Comparison of ENCODE assay signal across 8 cellular contexts in genomic region chr17:42276609-42277341, GRCh38. TPM values are rescaled to one million over a fixed set of nuclear protein-coding genes. Genes with fewer than 3 reads are reported as not detected.
DNase-seq lines count a peak whose midpoint lies in the region; ATAC-seq and TF ChIP-seq lines count a peak whose summit lies in the region.

No MANE protein-coding gene starts in this region.

- no peaks in the 10 kb centered on the region for H3K9me3 Mint-ChIP-seq in immature natural killer cell

- ATAC-seq in HG03135 (IDR thresholded peaks at IDR 0.05; ENCODE audit: unreplicated experiment) = peak; percentile 18

- in situ Hi-C loops in brain microvascular endothelial cell (cut with HindIII; ENCODE audit: low pct_ligation_motif_present, low sequenced_read_pairs) = no loop called here

- peaks cover 0 to 3% (median 0%) of the 10 kb centered on the region in 3 donors for H3K36me3 Mint-ChIP-seq in immature natural killer cell

- peaks cover 3 to 18% (median 5%) of the 10 kb centered on the region in 3 donors for H3K27me3 Mint-ChIP-seq in immature natural killer cell (ENCODE audit: low read depth in 3 of 3)

- CTCF ChIA-PET in RWPE1 (lab: Yijun Ruan, JAX) = interaction anchor here (0.5 to 0.8 kb wide), 2 partner anchors 82 to 163 kb away, joined by 3 to 4 read pairs; no protein-coding TSS in a partner anchor

- H3K4me3 ChIP-seq in brain microvascular endothelial cell (ENCODE audit: low read depth, low read length) (peak overlapping the region; percentile 82), skeletal muscle cell (ENCODE audit: low read depth, low read length) (peak overlapping the region; percentile 74)

- DNase-seq in GM03348 (ENCODE audit: low spot score) (peak; percentile 79), RWPE1 (ENCODE audit: low spot score) (peak; percentile 57), brain microvascular endothelial cell (peak; percentile 88), immature natural killer cell (no peak), skeletal muscle cell (ENCODE audit: low read depth) (peak; percentile 51), activated gamma-delta T cell treated with Interleukin-2 at 50 U/mL for 16 hours (no peak), NCI-H187 (lab: John Stamatoyannopoulos, UW) (no peak)

- H3K27ac ChIP-seq in RWPE1 (peak overlapping the region; percentile 70), brain microvascular endothelial cell (peak overlapping the region; percentile 58)

- H3K4me1 Mint-ChIP-seq in immature natural killer cell = peaks cover 51 to 55% of the 10 kb centered on the region in 2 donors

- POLR2A ChIA-PET in RWPE1 (lab: Yijun Ruan, JAX; ENCODE audit: low non-redundant PET) = no interaction called here

- H3K4me3 Mint-ChIP-seq in immature natural killer cell = peak overlapping the region; percentile 74 to 88 (median 78)

- H3K27me3 ChIP-seq in brain microvascular endothelial cell (replicated peaks) = no peaks in the 10 kb centered on the region

- peak overlapping the region; percentile 55 to 80 (median 72) for H3K27ac Mint-ChIP-seq in immature natural killer cell

- TF ChIP-seq CTCF in RWPE1 (conservative IDR thresholded peaks at IDR 0.05; ENCODE audit: low read depth) = no peak
- no peak for TF ChIP-seq CTCF in brain microvascular endothelial cell (IDR thresholded peaks at IDR 0.05; ENCODE audit: low read depth, low read length, missing control alignments)

- no peaks in the 10 kb centered on the region for H3K36me3 ChIP-seq in brain microvascular endothelial cell (replicated peaks)

RNA-seq across cellular contexts. Expression of gene STAT5B, which starts 0.6 kb away (rescaled TPM):
- 10 to 100 TPM; 33.9 to 58.3 (median 37.8) TPM for polyA plus RNA-seq in immature natural killer cell

RNA-seq across cellular contexts. Expression of gene STAT5A, which starts 11.5 kb away (rescaled TPM):
- 10 to 100 TPM; 33.2 to 62.9 (median 38.2) TPM for polyA plus RNA-seq in immature natural killer cell

Comparison
In these comparisons a context has a peak if more than half of its experiments do, and no peak if none do; other contexts are left out.
1. DNase-seq: peak in GM03348 (single experiment), RWPE1 (single experiment), brain microvascular endothelial cell (single experiment) and skeletal muscle cell (single experiment); none in immature natural killer cell (0 of 3), activated gamma-delta T cell treated with Interleukin-2 at 50 U/mL for 16 hours (single experiment) and NCI-H187 (0 of 2).